1 cellular context compared by ENCODE assay signal in genomic region chr3:48636149-48636548, GRCh38.
TF ChIP-seq lines count a peak whose summit lies in the region.

No MANE protein-coding gene starts in this region.

TF ChIP-seq in HepG2, 621 proteins besides CTCF, POLR2A, EP300 and RAD21:
- 0 out of 2 replicates have a peak, but pooled peaks have one; percentile 39 for TF ChIP-seq ZNF333 (CRISPR knock-in tag; IDR thresholded peaks at IDR 0.05; ENCODE audit: borderline replicate concordance)
- TF ChIP-seq ZNF354B (CRISPR knock-in tag; IDR thresholded peaks at IDR 0.05) = no peak
- TF ChIP-seq MEF2D (CRISPR knock-in tag; IDR thresholded peaks at IDR 0.05) = peak; percentile 55; the same call in 1 of the 2 replicates
- peak; percentile 31 for TF ChIP-seq MED8 (CRISPR knock-in tag; IDR thresholded peaks at IDR 0.05; ENCODE audit: insufficient replicate concordance)
